In the genomic region with DNA sequence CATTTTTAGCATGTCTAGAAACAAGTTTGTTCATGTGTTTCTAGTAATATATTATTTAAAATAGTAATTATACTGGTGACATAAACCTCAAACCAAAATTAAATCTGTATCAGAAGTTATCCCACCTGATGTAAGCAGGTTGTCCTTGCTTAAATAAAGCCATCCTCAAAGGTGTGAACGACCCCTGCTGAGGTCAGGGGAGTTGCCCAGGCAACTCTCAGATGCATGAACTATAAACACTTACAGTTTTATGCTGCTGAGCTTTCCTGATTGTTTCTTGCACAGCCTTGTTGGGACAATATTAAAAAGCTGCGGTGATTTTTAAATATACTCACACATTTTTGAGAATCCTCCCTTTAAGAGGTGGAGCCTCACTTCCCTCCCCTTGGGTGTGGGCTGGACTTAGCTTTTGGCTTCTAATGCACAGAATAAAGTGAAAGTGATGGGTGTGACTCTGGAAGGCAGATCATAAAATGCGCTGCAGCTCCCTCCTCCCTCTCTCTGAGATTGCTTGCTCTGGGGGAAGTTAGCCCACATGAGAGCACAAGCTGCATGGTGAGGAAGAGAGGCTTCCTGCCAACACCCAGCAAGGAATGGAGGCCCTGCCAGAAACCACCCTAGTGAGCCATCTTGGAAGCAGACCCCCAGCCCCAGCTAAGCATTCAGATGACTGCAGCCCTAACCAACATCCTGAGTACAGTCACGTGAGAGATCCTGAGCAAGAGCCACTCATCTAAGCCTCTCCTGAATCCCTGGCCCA, we compare ENCODE assay signal across 1 cellular context.
TF ChIP-seq lines count a peak whose summit lies in the region.

No MANE protein-coding gene starts in this region.

TF ChIP-seq in HEK293, 187 proteins besides CTCF, POLR2A, EP300 and RAD21 (continued from another document):
- TF ChIP-seq, protein P1, sequence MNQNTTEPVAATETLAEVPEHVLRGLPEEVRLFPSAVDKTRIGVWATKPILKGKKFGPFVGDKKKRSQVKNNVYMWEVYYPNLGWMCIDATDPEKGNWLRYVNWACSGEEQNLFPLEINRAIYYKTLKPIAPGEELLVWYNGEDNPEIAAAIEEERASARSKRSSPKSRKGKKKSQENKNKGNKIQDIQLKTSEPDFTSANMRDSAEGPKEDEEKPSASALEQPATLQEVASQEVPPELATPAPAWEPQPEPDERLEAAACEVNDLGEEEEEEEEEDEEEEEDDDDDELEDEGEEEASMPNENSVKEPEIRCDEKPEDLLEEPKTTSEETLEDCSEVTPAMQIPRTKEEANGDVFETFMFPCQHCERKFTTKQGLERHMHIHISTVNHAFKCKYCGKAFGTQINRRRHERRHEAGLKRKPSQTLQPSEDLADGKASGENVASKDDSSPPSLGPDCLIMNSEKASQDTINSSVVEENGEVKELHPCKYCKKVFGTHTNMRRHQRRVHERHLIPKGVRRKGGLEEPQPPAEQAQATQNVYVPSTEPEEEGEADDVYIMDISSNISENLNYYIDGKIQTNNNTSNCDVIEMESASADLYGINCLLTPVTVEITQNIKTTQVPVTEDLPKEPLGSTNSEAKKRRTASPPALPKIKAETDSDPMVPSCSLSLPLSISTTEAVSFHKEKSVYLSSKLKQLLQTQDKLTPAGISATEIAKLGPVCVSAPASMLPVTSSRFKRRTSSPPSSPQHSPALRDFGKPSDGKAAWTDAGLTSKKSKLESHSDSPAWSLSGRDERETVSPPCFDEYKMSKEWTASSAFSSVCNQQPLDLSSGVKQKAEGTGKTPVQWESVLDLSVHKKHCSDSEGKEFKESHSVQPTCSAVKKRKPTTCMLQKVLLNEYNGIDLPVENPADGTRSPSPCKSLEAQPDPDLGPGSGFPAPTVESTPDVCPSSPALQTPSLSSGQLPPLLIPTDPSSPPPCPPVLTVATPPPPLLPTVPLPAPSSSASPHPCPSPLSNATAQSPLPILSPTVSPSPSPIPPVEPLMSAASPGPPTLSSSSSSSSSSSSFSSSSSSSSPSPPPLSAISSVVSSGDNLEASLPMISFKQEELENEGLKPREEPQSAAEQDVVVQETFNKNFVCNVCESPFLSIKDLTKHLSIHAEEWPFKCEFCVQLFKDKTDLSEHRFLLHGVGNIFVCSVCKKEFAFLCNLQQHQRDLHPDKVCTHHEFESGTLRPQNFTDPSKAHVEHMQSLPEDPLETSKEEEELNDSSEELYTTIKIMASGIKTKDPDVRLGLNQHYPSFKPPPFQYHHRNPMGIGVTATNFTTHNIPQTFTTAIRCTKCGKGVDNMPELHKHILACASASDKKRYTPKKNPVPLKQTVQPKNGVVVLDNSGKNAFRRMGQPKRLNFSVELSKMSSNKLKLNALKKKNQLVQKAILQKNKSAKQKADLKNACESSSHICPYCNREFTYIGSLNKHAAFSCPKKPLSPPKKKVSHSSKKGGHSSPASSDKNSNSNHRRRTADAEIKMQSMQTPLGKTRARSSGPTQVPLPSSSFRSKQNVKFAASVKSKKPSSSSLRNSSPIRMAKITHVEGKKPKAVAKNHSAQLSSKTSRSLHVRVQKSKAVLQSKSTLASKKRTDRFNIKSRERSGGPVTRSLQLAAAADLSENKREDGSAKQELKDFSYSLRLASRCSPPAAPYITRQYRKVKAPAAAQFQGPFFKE (tag by site-specific recombination; IDR thresholded peaks at IDR 0.05; ENCODE audit: borderline replicate concordance) = no peak
- TF ChIP-seq TRIM28 (IDR thresholded peaks at IDR 0.05; ENCODE audit: borderline replicate concordance, low read length) (peak; percentile 96), MZF1 (tag by site-specific recombination; IDR thresholded peaks at IDR 0.05; ENCODE audit: borderline replicate concordance) (peak; percentile 74; the same call in 1 of the 2 replicates), KLF7 (tag by site-specific recombination; IDR thresholded peaks at IDR 0.05; ENCODE audit: borderline replicate concordance) (peak; percentile 39; the same call in 1 of the 2 replicates), ZIC2 (tag by site-specific recombination; IDR thresholded peaks at IDR 0.05) (peak; percentile 60), ZNF416 (tag by site-specific recombination; IDR thresholded peaks at IDR 0.05) (no peak), ZFHX2 (tag by site-specific recombination; conservative IDR thresholded peaks at IDR 0.05) (peak; percentile 22; the same call in 1 of the 2 replicates), ZNF658 (tag by site-specific recombination; IDR thresholded peaks at IDR 0.05) (no peak), WT1 (tag by site-specific recombination; IDR thresholded peaks at IDR 0.05) (peak; percentile 12; the same call in 1 of the 2 replicates), ZNF175 (tag by site-specific recombination; IDR thresholded peaks at IDR 0.05) (no peak), ZNF664 (tag by site-specific recombination; IDR thresholded peaks at IDR 0.05) (peak; percentile 65; the same call in 1 of the 2 replicates), KLF10 (tag by site-specific recombination; IDR thresholded peaks at IDR 0.05) (peak; percentile 79), ZXDB (tag by site-specific recombination; IDR thresholded peaks at IDR 0.05) (peak; percentile 58), ZNF10 (tag by site-specific recombination; IDR thresholded peaks at IDR 0.05) (peak; percentile 39; the same call in 1 of the 2 replicates), ZBTB20 (tag by site-specific recombination; IDR thresholded peaks at IDR 0.05) (peak; percentile 16; the same call in 1 of the 2 replicates), YY2 (tag by site-specific recombination; IDR thresholded peaks at IDR 0.05) (no peak), ZNF843 (tag by site-specific recombination; IDR thresholded peaks at IDR 0.05) (no peak), ZNF777 (tag by site-specific recombination; IDR thresholded peaks at IDR 0.05; ENCODE audit: borderline replicate concordance) (no peak), KLF8 (tag by site-specific recombination; IDR thresholded peaks at IDR 0.05) (no peak), SP2 (tag by site-specific recombination; IDR thresholded peaks at IDR 0.05) (peak; percentile 61), ZNF600 (tag by site-specific recombination; IDR thresholded peaks at IDR 0.05) (peak; percentile 65), SP3 (tag by site-specific recombination; IDR thresholded peaks at IDR 0.05) (peak; percentile 72), ZBTB8A (tag by site-specific recombination; IDR thresholded peaks at IDR 0.05) (0 out of 2 replicates have a peak, but pooled peaks have one; percentile 33), ZNF558 (tag by site-specific recombination; IDR thresholded peaks at IDR 0.05) (no peak)
- TF ChIP-seq, protein P2, sequence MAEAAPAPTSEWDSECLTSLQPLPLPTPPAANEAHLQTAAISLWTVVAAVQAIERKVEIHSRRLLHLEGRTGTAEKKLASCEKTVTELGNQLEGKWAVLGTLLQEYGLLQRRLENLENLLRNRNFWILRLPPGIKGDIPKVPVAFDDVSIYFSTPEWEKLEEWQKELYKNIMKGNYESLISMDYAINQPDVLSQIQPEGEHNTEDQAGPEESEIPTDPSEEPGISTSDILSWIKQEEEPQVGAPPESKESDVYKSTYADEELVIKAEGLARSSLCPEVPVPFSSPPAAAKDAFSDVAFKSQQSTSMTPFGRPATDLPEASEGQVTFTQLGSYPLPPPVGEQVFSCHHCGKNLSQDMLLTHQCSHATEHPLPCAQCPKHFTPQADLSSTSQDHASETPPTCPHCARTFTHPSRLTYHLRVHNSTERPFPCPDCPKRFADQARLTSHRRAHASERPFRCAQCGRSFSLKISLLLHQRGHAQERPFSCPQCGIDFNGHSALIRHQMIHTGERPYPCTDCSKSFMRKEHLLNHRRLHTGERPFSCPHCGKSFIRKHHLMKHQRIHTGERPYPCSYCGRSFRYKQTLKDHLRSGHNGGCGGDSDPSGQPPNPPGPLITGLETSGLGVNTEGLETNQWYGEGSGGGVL (tag by site-specific recombination; IDR thresholded peaks at IDR 0.05) = peak; percentile 14; the same call in 1 of the 2 replicates
- TF ChIP-seq, protein P3, sequence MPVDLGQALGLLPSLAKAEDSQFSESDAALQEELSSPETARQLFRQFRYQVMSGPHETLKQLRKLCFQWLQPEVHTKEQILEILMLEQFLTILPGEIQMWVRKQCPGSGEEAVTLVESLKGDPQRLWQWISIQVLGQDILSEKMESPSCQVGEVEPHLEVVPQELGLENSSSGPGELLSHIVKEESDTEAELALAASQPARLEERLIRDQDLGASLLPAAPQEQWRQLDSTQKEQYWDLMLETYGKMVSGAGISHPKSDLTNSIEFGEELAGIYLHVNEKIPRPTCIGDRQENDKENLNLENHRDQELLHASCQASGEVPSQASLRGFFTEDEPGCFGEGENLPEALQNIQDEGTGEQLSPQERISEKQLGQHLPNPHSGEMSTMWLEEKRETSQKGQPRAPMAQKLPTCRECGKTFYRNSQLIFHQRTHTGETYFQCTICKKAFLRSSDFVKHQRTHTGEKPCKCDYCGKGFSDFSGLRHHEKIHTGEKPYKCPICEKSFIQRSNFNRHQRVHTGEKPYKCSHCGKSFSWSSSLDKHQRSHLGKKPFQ (tag by site-specific recombination; IDR thresholded peaks at IDR 0.05) = peak; percentile 81
- TF ChIP-seq, protein P4, sequence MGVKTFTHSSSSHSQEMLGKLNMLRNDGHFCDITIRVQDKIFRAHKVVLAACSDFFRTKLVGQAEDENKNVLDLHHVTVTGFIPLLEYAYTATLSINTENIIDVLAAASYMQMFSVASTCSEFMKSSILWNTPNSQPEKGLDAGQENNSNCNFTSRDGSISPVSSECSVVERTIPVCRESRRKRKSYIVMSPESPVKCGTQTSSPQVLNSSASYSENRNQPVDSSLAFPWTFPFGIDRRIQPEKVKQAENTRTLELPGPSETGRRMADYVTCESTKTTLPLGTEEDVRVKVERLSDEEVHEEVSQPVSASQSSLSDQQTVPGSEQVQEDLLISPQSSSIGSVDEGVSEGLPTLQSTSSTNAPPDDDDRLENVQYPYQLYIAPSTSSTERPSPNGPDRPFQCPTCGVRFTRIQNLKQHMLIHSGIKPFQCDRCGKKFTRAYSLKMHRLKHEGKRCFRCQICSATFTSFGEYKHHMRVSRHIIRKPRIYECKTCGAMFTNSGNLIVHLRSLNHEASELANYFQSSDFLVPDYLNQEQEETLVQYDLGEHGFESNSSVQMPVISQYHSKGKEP (tag by site-specific recombination; IDR thresholded peaks at IDR 0.05) = peak; percentile 94
- TF ChIP-seq, protein P5, sequence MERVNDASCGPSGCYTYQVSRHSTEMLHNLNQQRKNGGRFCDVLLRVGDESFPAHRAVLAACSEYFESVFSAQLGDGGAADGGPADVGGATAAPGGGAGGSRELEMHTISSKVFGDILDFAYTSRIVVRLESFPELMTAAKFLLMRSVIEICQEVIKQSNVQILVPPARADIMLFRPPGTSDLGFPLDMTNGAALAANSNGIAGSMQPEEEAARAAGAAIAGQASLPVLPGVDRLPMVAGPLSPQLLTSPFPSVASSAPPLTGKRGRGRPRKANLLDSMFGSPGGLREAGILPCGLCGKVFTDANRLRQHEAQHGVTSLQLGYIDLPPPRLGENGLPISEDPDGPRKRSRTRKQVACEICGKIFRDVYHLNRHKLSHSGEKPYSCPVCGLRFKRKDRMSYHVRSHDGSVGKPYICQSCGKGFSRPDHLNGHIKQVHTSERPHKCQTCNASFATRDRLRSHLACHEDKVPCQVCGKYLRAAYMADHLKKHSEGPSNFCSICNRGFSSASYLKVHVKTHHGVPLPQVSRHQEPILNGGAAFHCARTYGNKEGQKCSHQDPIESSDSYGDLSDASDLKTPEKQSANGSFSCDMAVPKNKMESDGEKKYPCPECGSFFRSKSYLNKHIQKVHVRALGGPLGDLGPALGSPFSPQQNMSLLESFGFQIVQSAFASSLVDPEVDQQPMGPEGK (tag by site-specific recombination; IDR thresholded peaks at IDR 0.05) = peak; percentile 35; the same call in 1 of the 2 replicates
